28 cellular contexts compared by ENCODE assay signal in genomic region chr6:633611-634010, GRCh38.
"Had no signal": no experiment of that assay in that cellular context is flagged by ENCODE, and none has a peak within 500 bp of the region (broad histone marks: within the 10 kb centered on the region; RNA-seq: fewer than 3 reads in every experiment).

No MANE protein-coding gene starts in this region.

- H3K27ac Mint-ChIP-seq: activated CD4-positive, alpha-beta memory T cell treated with anti-CD3 and anti-CD28 coated beads, Interleukin-2, amount 10 ng/mL, durations not matched to agents 7 days and 5 days; activated CD4-positive, alpha-beta T cell treated with anti-CD3 and anti-CD28 coated beads for 36 hours; activated CD4-positive, alpha-beta T cell treated with anti-CD3 and anti-CD28 coated beads, Interleukin-2, amount 10 ng/mL, durations not matched to agents 24 days and 14 days; activated naive CD8-positive, alpha-beta T cell; activated T-helper 1 cell treated with anti-CD3 and anti-CD28 coated beads, Interleukin-12 subunit alpha, Interleukin-12 subunit beta, Interleukin-2, Interleukin-4 antibody, amounts not matched to agents 30 ng/mL and 10 ng/mL and 1 ng/mL, durations not matched to agents 14 hours and 24 hours and 36 hours; effector memory CD8-positive, alpha-beta T cell; T-helper 17 cell; T-helper 2 cell treated with Interferon-gamma antibody and Interleukin-4, amounts not matched to agents 5 μg/mL and 100 μg/mL, for 36 hours had no signal

- H3K4me3 Mint-ChIP-seq: activated CD4-positive, alpha-beta memory T cell treated with anti-CD3 and anti-CD28 coated beads, Interleukin-2, amount 10 ng/mL, durations not matched to agents 7 days and 5 days; activated CD4-positive, alpha-beta T cell treated with anti-CD3 and anti-CD28 coated beads for 36 hours; activated CD4-positive, alpha-beta T cell treated with anti-CD3 and anti-CD28 coated beads, Interleukin-2, amount 10 ng/mL, durations not matched to agents 24 days and 14 days; activated naive CD8-positive, alpha-beta T cell; activated T-cell treated with anti-CD3 and anti-CD28 coated beads, Interleukin-2, amount 50 U/mL, for 4 hours; activated T-helper 1 cell treated with anti-CD3 and anti-CD28 coated beads, Interleukin-12 subunit alpha, Interleukin-12 subunit beta, Interleukin-2, Interleukin-4 antibody, amounts not matched to agents 30 ng/mL and 10 ng/mL and 1 ng/mL, durations not matched to agents 14 hours and 24 hours and 36 hours; effector memory CD8-positive, alpha-beta T cell; T-helper 17 cell; T-helper 2 cell treated with Interferon-gamma antibody and Interleukin-4, amounts not matched to agents 5 μg/mL and 100 μg/mL, for 36 hours had no signal

- H3K9me3 Mint-ChIP-seq: activated CD4-positive, alpha-beta memory T cell treated with anti-CD3 and anti-CD28 coated beads, Interleukin-2, amount 10 ng/mL, durations not matched to agents 7 days and 5 days; activated CD4-positive, alpha-beta T cell treated with anti-CD3 and anti-CD28 coated beads, Interleukin-2, amount 10 ng/mL, durations not matched to agents 24 days and 14 days; activated T-cell treated with anti-CD3 and anti-CD28 coated beads, Interleukin-2, amount 50 U/mL, for 4 hours; activated T-helper 1 cell treated with anti-CD3 and anti-CD28 coated beads, Interleukin-12 subunit alpha, Interleukin-12 subunit beta, Interleukin-2, Interleukin-4 antibody, amounts not matched to agents 30 ng/mL and 10 ng/mL and 1 ng/mL, durations not matched to agents 14 hours and 24 hours and 36 hours; effector memory CD8-positive, alpha-beta T cell; T-helper 2 cell treated with Interferon-gamma antibody and Interleukin-4, amounts not matched to agents 5 μg/mL and 100 μg/mL, for 36 hours had no signal

- ATAC-seq: activated CD4-positive, alpha-beta T cell treated with anti-CD3 and anti-CD28 coated beads for 36 hours; activated T-cell treated with anti-CD3 and anti-CD28 coated beads, Interleukin-2, amount 50 U/mL, for 4 hours; body of pancreas; effector memory CD8-positive, alpha-beta T cell; gastroesophageal sphincter; T-helper 17 cell had no signal

- DNase-seq: activated CD4-positive, alpha-beta memory T cell treated with anti-CD3 and anti-CD28 coated beads, Interleukin-2, amount 10 ng/mL, durations not matched to agents 7 days and 5 days; activated CD4-positive, alpha-beta T cell treated with anti-CD3 and anti-CD28 coated beads for 36 hours; activated CD4-positive, alpha-beta T cell treated with anti-CD3 and anti-CD28 coated beads, Interleukin-2, amount 10 ng/mL, durations not matched to agents 24 days and 14 days; activated CD4-positive, CD25-positive, alpha-beta regulatory T cell; activated CD4-positive, CD25-positive, alpha-beta regulatory T cell treated with anti-CD3 and anti-CD28 coated beads, Interleukin-2, amount 50 U/mL, for 72 hours; activated CD8-positive, alpha-beta memory T cell treated with anti-CD3 and anti-CD28 coated beads, Interleukin-2, amount 50 U/mL, for 48 hours; activated gamma-delta T cell; activated naive CD4-positive, alpha-beta T cell; activated naive CD4-positive, alpha-beta T cell treated with anti-CD3 and anti-CD28 coated beads, Interleukin-2, amount 50 U/mL, for 16 hours; activated T-cell treated with anti-CD3 and anti-CD28 coated beads, Interleukin-2, amount 50 U/mL, for 4 hours; amniotic stem cell; anterior cingulate cortex; body of pancreas; caudate nucleus; cortex of kidney; dermis blood vessel endothelial cell; effector CD4-positive, alpha-beta T cell; effector memory CD8-positive, alpha-beta T cell; erythroblast; esophagus squamous epithelium; foreskin melanocyte; T-helper 1 cell; T-helper 17 cell; T1000 had no signal

- H3K27me3 Mint-ChIP-seq: activated CD4-positive, alpha-beta memory T cell treated with anti-CD3 and anti-CD28 coated beads, Interleukin-2, amount 10 ng/mL, durations not matched to agents 7 days and 5 days; activated CD4-positive, alpha-beta T cell treated with anti-CD3 and anti-CD28 coated beads for 36 hours; activated CD4-positive, alpha-beta T cell treated with anti-CD3 and anti-CD28 coated beads, Interleukin-2, amount 10 ng/mL, durations not matched to agents 24 days and 14 days; activated naive CD8-positive, alpha-beta T cell; effector memory CD8-positive, alpha-beta T cell; T-helper 17 cell had no signal
